Comparison of ENCODE assay signal across 10 cellular contexts in the genomic region with DNA sequence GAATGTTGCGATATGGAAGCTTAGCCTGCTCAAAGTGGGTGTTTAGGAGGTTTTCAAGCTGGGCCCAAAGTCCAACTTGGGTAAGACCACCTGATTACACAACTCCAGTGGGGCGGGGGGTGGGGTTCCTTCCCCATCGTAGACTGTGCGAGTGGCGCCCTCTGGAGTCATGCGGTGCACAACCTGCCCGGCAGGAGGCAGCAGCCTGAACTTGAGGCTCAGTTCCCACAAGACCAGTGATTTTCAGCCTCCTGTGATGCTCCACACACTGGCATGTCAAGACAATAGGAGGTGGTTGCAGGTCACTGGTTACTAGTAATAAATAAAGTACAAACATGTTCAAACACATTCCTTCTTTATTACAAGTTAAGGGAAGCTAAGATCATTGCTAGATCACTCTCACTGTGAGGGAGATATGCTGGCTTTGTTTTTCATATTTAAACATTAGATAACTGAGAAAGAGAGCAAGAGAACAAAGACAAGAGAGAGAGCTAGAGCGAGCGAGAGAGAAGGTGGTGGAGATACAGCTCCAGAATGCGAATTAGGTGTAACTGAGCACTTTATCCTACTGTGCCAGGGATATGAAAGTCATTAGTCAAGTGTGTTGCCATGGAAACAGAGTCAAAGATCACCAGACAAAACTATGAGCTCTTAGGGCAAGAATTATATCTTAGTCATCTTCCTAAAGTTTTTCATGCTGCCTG.
A peak's percentile ranks its signal among the peaks of the same experiment; 100 is the strongest.
DNase-seq lines count a peak whose midpoint lies in the region; ATAC-seq lines count a peak whose summit lies in the region.
"Had no signal": no experiment of that assay in that cellular context is flagged by ENCODE, and none has a peak within 500 bp of the region (broad histone marks: within the 10 kb centered on the region; RNA-seq: fewer than 3 reads in every experiment).

No MANE protein-coding gene starts in this region.

- no peak overlapping the region for H3K23ac ChIP-seq in mesendoderm (ENCODE audit: low read length)

- H2BK120ac ChIP-seq in mesendoderm (ENCODE audit: low read depth, low read length) = no peak overlapping the region

- no peaks in the 10 kb centered on the region for H3K36me3 ChIP-seq in mesendoderm (ENCODE audit: control insufficient read depth, insufficient read depth, low read length)

- DNase-seq in GM03348 (ENCODE audit: low spot score) (peak; percentile 66), amniotic epithelial cell (ENCODE audit: low read depth) (peak; percentile 87), mesendoderm (peak; percentile 85), NOMO-1 treated with DMSO at 0.1 percent for 48 hours (lab: John Stamatoyannopoulos, UW; ENCODE audit: unreplicated experiment) (no peak), Ammon's horn (ENCODE audit: low spot score) (no peak), globus pallidus (ENCODE audit: low spot score) (no peak)
- DNase-seq: activated B cell treated with CpG ODN at 0.5 μM for 24 hours had no signal

- no CpG with 5 or more reads among the region's 10 CpGs for WGBS in mesendoderm (ENCODE audit: extremely low coverage, insufficient coverage, low lambda C conversion rate)

- H3K4ac ChIP-seq in mesendoderm (ENCODE audit: low read depth, low read length) = no peak overlapping the region

- no peak overlapping the region for H3K27ac ChIP-seq in mesendoderm (ENCODE audit: low read depth, low read length)
- H3K27ac ChIP-seq: skin epidermis had no signal

- no peak overlapping the region for H3K9ac ChIP-seq in mesendoderm (ENCODE audit: low read length)

- H3K79me2 ChIP-seq in mesendoderm (ENCODE audit: control insufficient read depth, insufficient read depth, low read length) = no peaks in the 10 kb centered on the region

- no peaks in the 10 kb centered on the region for H3K79me1 ChIP-seq in mesendoderm (ENCODE audit: low read length)

- peaks cover 16% of the 10 kb centered on the region for H3K4me1 ChIP-seq in mesendoderm (ENCODE audit: control insufficient read depth, low read depth, low read length)

- ATAC-seq in HG02884 (IDR thresholded peaks at IDR 0.05; ENCODE audit: unreplicated experiment) (peak; percentile 70), HG03469 (IDR thresholded peaks at IDR 0.05; ENCODE audit: unreplicated experiment) (no peak)

- no peak overlapping the region for H4K8ac ChIP-seq in mesendoderm (ENCODE audit: low read depth, low read length)

- H2BK5ac ChIP-seq in mesendoderm (ENCODE audit: low read length) = no peak overlapping the region

- H3K4me2 ChIP-seq in mesendoderm (ENCODE audit: low read length) = no peak overlapping the region

- no peak overlapping the region for H2AK5ac ChIP-seq in mesendoderm (ENCODE audit: low read length)

- H4K5ac ChIP-seq in mesendoderm (ENCODE audit: low read length) = no peak overlapping the region

- H2BK15ac ChIP-seq in mesendoderm (replicated peaks; ENCODE audit: low read depth) = no peak overlapping the region

- H3K18ac ChIP-seq in mesendoderm (ENCODE audit: low read length) = no peak overlapping the region

- H3K27me3 ChIP-seq in mesendoderm (ENCODE audit: insufficient read depth, low read length, poor library complexity) = no peaks in the 10 kb centered on the region

- H3K56ac ChIP-seq in mesendoderm (ENCODE audit: low read length) = peak overlapping the region; percentile 1

- no peak overlapping the region for H3K4me3 ChIP-seq in mesendoderm (ENCODE audit: low read length)
- H3K4me3 ChIP-seq: skin epidermis had no signal

Comparison
In these comparisons a context has a peak if more than half of its experiments do, and no peak if none do; other contexts are left out.
1. DNase-seq: peak in GM03348 (single experiment), amniotic epithelial cell (single experiment) and mesendoderm (single experiment); none in NOMO-1 treated with DMSO at 0.1 percent for 48 hours (single experiment), Ammon's horn (single experiment) and globus pallidus (single experiment).